Comparison of ENCODE assay signal across 8 cellular contexts in genomic region chr2:100242891-100243670, GRCh38.
DNase-seq lines count a peak whose midpoint lies in the region; ATAC-seq, FAIRE-seq and TF ChIP-seq lines count a peak whose summit lies in the region.

No MANE protein-coding gene starts in this region.

- no peak overlapping the region for H2AFZ ChIP-seq in endothelial cell of umbilical vein (ENCODE audit: low read depth, low read length)

- H3K9me1 ChIP-seq in endothelial cell of umbilical vein (replicated peaks; ENCODE audit: control insufficient read depth, extremely low read depth, insufficient read depth, low read length): no peaks in the 10 kb centered on the region

- H3K79me2 ChIP-seq in endothelial cell of umbilical vein (ENCODE audit: control insufficient read depth, insufficient read depth, low read length): no peaks in the 10 kb centered on the region

- CTCF ChIA-PET in activated CD4-positive, alpha-beta T cell treated with anti-CD3 and anti-CD28 coated beads, Interleukin-2, amount 10 ng/mL, durations not matched to agents 7 days and 5 days (lab: Charles Lee): no interaction called here
- CTCF ChIA-PET in endothelial cell of umbilical vein (lab: Charles Lee): interaction anchor here (1.3 to 4.3 kb wide), 5 partner anchors 19 to 683 kb away, joined by 9 to 109 read pairs (median 29); no protein-coding TSS in a partner anchor

- no peak overlapping the region for H3K4me2 ChIP-seq in endothelial cell of umbilical vein (ENCODE audit: insufficient read depth, low read length)

- H4K20me1 ChIP-seq in endothelial cell of umbilical vein (replicated peaks; ENCODE audit: control insufficient read depth, extremely low read depth, insufficient read depth, low read length): no peaks in the 10 kb centered on the region

- peak; percentile 56 for DNase-seq in COLO668 (lab: John Stamatoyannopoulos, UW; ENCODE audit: unreplicated experiment)
- DNase-seq in NCI-H1694 treated with DMSO at 0.1 percent for 48 hours (lab: John Stamatoyannopoulos, UW): peak; percentile 45
- peak; percentile 62 for DNase-seq in activated CD4-positive, alpha-beta T cell treated with anti-CD3 and anti-CD28 coated beads, Interleukin-2, amount 10 ng/mL, durations not matched to agents 7 days and 5 days
- DNase-seq in endothelial cell of umbilical vein (ENCODE audit: low read depth, low spot score): peak; percentile 47
- peak; percentile 24 for DNase-seq in midbrain (lab: John Stamatoyannopoulos, UW)
- peak in 1 of 2 donors; percentile 73 for DNase-seq in suprapubic skin (ENCODE audit: low spot score in 2 of 2)

- dilution Hi-C loops in endothelial cell of umbilical vein (cut with MboI; ENCODE audit: extremely low pct_ligation_motif_present, low sequenced_read_pairs): no loop called here

- H3K27ac Mint-ChIP-seq in activated CD4-positive, alpha-beta T cell treated with anti-CD3 and anti-CD28 coated beads, Interleukin-2, amount 10 ng/mL, durations not matched to agents 7 days and 5 days: no peak overlapping the region

- POLR2A ChIA-PET in activated CD4-positive, alpha-beta T cell treated with anti-CD3 and anti-CD28 coated beads, Interleukin-2, amount 10 ng/mL, durations not matched to agents 7 days and 5 days (lab: Charles Lee): interaction anchor here (1.0 kb wide), 1 partner anchor 423 kb away, joined by 3 read pairs; no protein-coding TSS in a partner anchor
- POLR2A ChIA-PET in endothelial cell of umbilical vein (lab: Charles Lee): no interaction called here

- no TSS peak for BruUV-seq in endothelial cell of umbilical vein (replicated peaks; lab: Mats Ljungman, UMichigan)

- no peaks in the 10 kb centered on the region for H3K4me1 Mint-ChIP-seq in activated CD4-positive, alpha-beta T cell treated with anti-CD3 and anti-CD28 coated beads, Interleukin-2, amount 10 ng/mL, durations not matched to agents 7 days and 5 days

- TF ChIP-seq POLR2A in endothelial cell of umbilical vein (IDR thresholded peaks at IDR 0.05; ENCODE audit: low read depth, low read length): no peak
- no peak for TF ChIP-seq POLR2A in suprapubic skin (IDR thresholded peaks at IDR 0.05)

- no peak overlapping the region for H3K27ac ChIP-seq in endothelial cell of umbilical vein (ENCODE audit: insufficient read depth, low read depth, low read length)
- H3K27ac ChIP-seq in suprapubic skin: no peak overlapping the region

- no peaks in the 10 kb centered on the region for H3K9me3 Mint-ChIP-seq in activated CD4-positive, alpha-beta T cell treated with anti-CD3 and anti-CD28 coated beads, Interleukin-2, amount 10 ng/mL, durations not matched to agents 7 days and 5 days

- H3K36me3 ChIP-seq in endothelial cell of umbilical vein (ENCODE audit: control insufficient read depth in 2 of 2, extremely low read depth in 1 of 2, insufficient read depth in 2 of 2, low read length in 2 of 2) (no peaks in the 10 kb centered on the region), suprapubic skin (no peaks in the 10 kb centered on the region)

- FAIRE-seq in endothelial cell of umbilical vein (lab: Jason Lieb, UNC): peak; percentile 91

- intact Hi-C loops in endothelial cell of umbilical vein (cut with micrococcal nuclease): loop anchor here (1.0 kb wide), 4 partner anchors 65 to 684 kb away; no protein-coding TSS in a partner anchor

- H3K9ac ChIP-seq in endothelial cell of umbilical vein (replicated peaks; ENCODE audit: extremely low read depth, insufficient read depth, low read length): no peak overlapping the region

- peaks cover 3% of the 10 kb centered on the region for H3K27me3 Mint-ChIP-seq in activated CD4-positive, alpha-beta T cell treated with anti-CD3 and anti-CD28 coated beads, Interleukin-2, amount 10 ng/mL, durations not matched to agents 7 days and 5 days

- ATAC-seq in GM19455 (IDR thresholded peaks at IDR 0.05; ENCODE audit: unreplicated experiment) (peak; percentile 39), GM19467 (IDR thresholded peaks at IDR 0.05; ENCODE audit: unreplicated experiment) (no peak)

- TF ChIP-seq CTCF in endothelial cell of umbilical vein (IDR thresholded peaks at IDR 0.05; ENCODE audit: extremely low read depth in 1 of 2, insufficient read depth in 1 of 2, low read depth in 1 of 2, low read length in 2 of 2) (peak; percentile 71 to 80), suprapubic skin (IDR thresholded peaks at IDR 0.05) (peak; percentile 29 to 49)

- no peaks in the 10 kb centered on the region for H3K4me1 ChIP-seq in endothelial cell of umbilical vein (ENCODE audit: control insufficient read depth, extremely low read depth, insufficient read depth, low read length)
- peaks cover 4% of the 10 kb centered on the region for H3K4me1 ChIP-seq in suprapubic skin

- H3K4me3 ChIP-seq in endothelial cell of umbilical vein (replicated peaks in 1 of 3; ENCODE audit: insufficient read depth in 1 of 3, low read depth in 1 of 3, low read length in 3 of 3) (no peak overlapping the region), suprapubic skin (no peak overlapping the region)

- 59% methylated on average over 5 of the region's 6 CpGs for WGBS in suprapubic skin

- H3K9me3 ChIP-seq in endothelial cell of umbilical vein (replicated peaks; ENCODE audit: control insufficient read depth, insufficient read depth, low read length) (no peaks in the 10 kb centered on the region), suprapubic skin (no peaks in the 10 kb centered on the region)

- H3K36me3 Mint-ChIP-seq in activated CD4-positive, alpha-beta T cell treated with anti-CD3 and anti-CD28 coated beads, Interleukin-2, amount 10 ng/mL, durations not matched to agents 7 days and 5 days (ENCODE audit: low read depth): no peaks in the 10 kb centered on the region

- no peak overlapping the region for H3K4me3 Mint-ChIP-seq in activated CD4-positive, alpha-beta T cell treated with anti-CD3 and anti-CD28 coated beads, Interleukin-2, amount 10 ng/mL, durations not matched to agents 7 days and 5 days

- no peaks in the 10 kb centered on the region for H3K27me3 ChIP-seq in endothelial cell of umbilical vein (ENCODE audit: control insufficient read depth in 2 of 2, insufficient read depth in 2 of 2, low read length in 2 of 2)
- H3K27me3 ChIP-seq in suprapubic skin: no peaks in the 10 kb centered on the region

- no peak for TF ChIP-seq EP300 in suprapubic skin (IDR thresholded peaks at IDR 0.05)

TF ChIP-seq in endothelial cell of umbilical vein, 7 proteins besides CTCF, POLR2A, EP300 and RAD21:
- no peak for TF ChIP-seq JUN (IDR thresholded peaks at IDR 0.05; ENCODE audit: borderline replicate concordance, insufficient read depth, insufficient read length, low read depth)
- TF ChIP-seq MAX (IDR thresholded peaks at IDR 0.05; ENCODE audit: insufficient read depth, insufficient read length): no peak
- TF ChIP-seq MYC (IDR thresholded peaks at IDR 0.05; ENCODE audit: low read depth, low read length): no peak
- no peak for TF ChIP-seq EZH2 (IDR thresholded peaks at IDR 0.05; ENCODE audit: borderline replicate concordance, low read depth, low read length, severe bottlenecking)
- no peak for TF ChIP-seq GATA2 (IDR thresholded peaks at IDR 0.05; ENCODE audit: insufficient read depth, insufficient read length, low read depth, low read length)
- no peak for TF ChIP-seq FOS (IDR thresholded peaks at IDR 0.05; ENCODE audit: borderline replicate concordance, insufficient read depth, low read length)
- TF ChIP-seq POLR2AphosphoS5 (IDR thresholded peaks at IDR 0.05; ENCODE audit: insufficient read depth, low read depth, low read length): no peak
